Comparison of ENCODE assay signal across 8 cellular contexts in genomic region chr19:57559008-57559403, GRCh38. TPM values are rescaled to one million over a fixed set of nuclear protein-coding genes. Genes with fewer than 3 reads are reported as not detected.
A peak's percentile ranks its signal among the peaks of the same experiment; 100 is the strongest.
DNase-seq lines count a peak whose midpoint lies in the region; ATAC-seq and TF ChIP-seq lines count a peak whose summit lies in the region.

No MANE protein-coding gene starts in this region.

- H3K4me1 ChIP-seq in esophagus muscularis mucosa, result peaks cover 21 to 25% (median 24%) of the 10 kb centered on the region in 4 donors

- H3K27me3 Mint-ChIP-seq in naive thymus-derived CD8-positive, alpha-beta T cell, result peaks cover 0 to 5% (median 0%) of the 10 kb centered on the region in 5 donors

- H3K4me1 Mint-ChIP-seq in naive thymus-derived CD8-positive, alpha-beta T cell, result peaks cover 28 to 46% (median 36%) of the 10 kb centered on the region in 4 donors

- no peak for TF ChIP-seq EP300 in esophagus muscularis mucosa (IDR thresholded peaks at IDR 0.05)

- peak overlapping the region; percentile 97 for H3K4me3 ChIP-seq in WI38 (ENCODE audit: low read depth, low read length)
- peak overlapping the region; percentile 79 to 91 (median 83) for H3K4me3 ChIP-seq in esophagus muscularis mucosa

- WGBS in esophagus muscularis mucosa, result 0% methylated on average over 5 of the region's 22 CpGs

- peaks cover 37 to 59% (median 50%) of the 10 kb centered on the region in 3 donors for H3K36me3 Mint-ChIP-seq in naive thymus-derived CD8-positive, alpha-beta T cell

- peak; percentile 23 for ATAC-seq in HG03196 (IDR thresholded peaks at IDR 0.05; ENCODE audit: unreplicated experiment)
- ATAC-seq in naive thymus-derived CD8-positive, alpha-beta T cell, result peak; percentile 34 to 43
- no peak for ATAC-seq in GM21529 (IDR thresholded peaks at IDR 0.05; ENCODE audit: unreplicated experiment)

- peaks cover 0 to 60% (median 34%) of the 10 kb centered on the region in 9 donors for H3K9me3 Mint-ChIP-seq in naive thymus-derived CD8-positive, alpha-beta T cell

- no peaks in the 10 kb centered on the region for H3K27me3 ChIP-seq in esophagus muscularis mucosa

- peaks cover 21 to 26% (median 25%) of the 10 kb centered on the region in 4 donors for H3K36me3 ChIP-seq in esophagus muscularis mucosa

- DNase-seq in NOMO-1 treated with DMSO at 0.1 percent for 48 hours (lab: John Stamatoyannopoulos, UW; ENCODE audit: unreplicated experiment) (peak; percentile 38), NOMO-1 treated with dmso at 0.1 percent for 144 hours (lab: John Stamatoyannopoulos, UW; ENCODE audit: unreplicated experiment) (no peak), esophagus muscularis mucosa (ENCODE audit: extremely low spot score) (no peak), ureter (ENCODE audit: low spot score) (no peak)
- DNase-seq in naive thymus-derived CD8-positive, alpha-beta T cell, result peak in 5 of 10 donors; percentile 6 to 23 (median 13)

- intact Hi-C loops in esophagus muscularis mucosa (cut with DNase I), result no loop called here

- peaks cover 0 to 45% (median 26%) of the 10 kb centered on the region in 4 donors for H3K9me3 ChIP-seq in esophagus muscularis mucosa

- H3K27ac ChIP-seq in esophagus muscularis mucosa (replicated peaks in 1 of 4), result peak overlapping the region; percentile 71 to 80 (median 74)

- TF ChIP-seq CTCF in WI38 (IDR thresholded peaks at IDR 0.05; ENCODE audit: low read depth, low read length) (no peak), esophagus muscularis mucosa (IDR thresholded peaks at IDR 0.05) (no peak)

- no peak for TF ChIP-seq POLR2A in esophagus muscularis mucosa (IDR thresholded peaks at IDR 0.05; ENCODE audit: low read depth)

- POLR2A ChIA-PET in naive thymus-derived CD8-positive, alpha-beta T cell (lab: Charles Lee), result interaction anchor here (1.0 kb wide), 1 partner anchor 31 kb away, joined by 3 read pairs; no protein-coding TSS in a partner anchor

- H3K27ac Mint-ChIP-seq in naive thymus-derived CD8-positive, alpha-beta T cell, result peak overlapping the region; percentile 86 to 98 (median 95)

- H3K4me3 Mint-ChIP-seq in naive thymus-derived CD8-positive, alpha-beta T cell, result peak overlapping the region; percentile 95 to 99 (median 98)

RNA-seq across cellular contexts. Expression of gene ZNF550, which starts 0.7 kb away (rescaled TPM):
- total RNA-seq in esophagus muscularis mucosa (1 to 10 TPM; 3.7 to 6.7 (median 4.2) TPM), ureter (16.4 TPM)
- total RNA-seq in naive thymus-derived CD8-positive, alpha-beta T cell, result 10 to 100 TPM; 49.5 to 51.1 TPM
- 10 to 100 TPM in 1 of 3 donors, 1 to 10 TPM in 2; 4.1 to 17.8 (median 6.1) TPM for polyA plus RNA-seq in naive thymus-derived CD8-positive, alpha-beta T cell

RNA-seq across cellular contexts. Expression of gene ZNF416, which starts 19.7 kb away (rescaled TPM):
- total RNA-seq in esophagus muscularis mucosa (1 to 10 TPM; 3.3 to 6.0 (median 4.9) TPM), ureter (8.6 TPM)
- 10 to 100 TPM; 14.4 to 16.0 TPM for total RNA-seq in naive thymus-derived CD8-positive, alpha-beta T cell
- 1 to 10 TPM; 4.1 to 7.6 (median 4.3) TPM for polyA plus RNA-seq in naive thymus-derived CD8-positive, alpha-beta T cell

RNA-seq across cellular contexts. Expression of gene ZIK1, which starts 24.9 kb away (rescaled TPM):
- total RNA-seq in esophagus muscularis mucosa (1 to 10 TPM; 3.7 to 9.8 (median 6.4) TPM), ureter (8.1 TPM)
- 10 to 100 TPM; 23.9 to 24.9 TPM for total RNA-seq in naive thymus-derived CD8-positive, alpha-beta T cell
- polyA plus RNA-seq in naive thymus-derived CD8-positive, alpha-beta T cell, result 10 to 100 TPM in 1 of 3 donors, 1 to 10 TPM in 2; 4.2 to 11.4 (median 7.9) TPM

RNA-seq across cellular contexts. Expression of gene ZNF549, which starts 31.9 kb away (rescaled TPM):
- 1 to 10 TPM; 3.7 to 6.7 (median 6.4) TPM for total RNA-seq in esophagus muscularis mucosa
- 10 to 100 TPM; 24.7 to 25.5 TPM for total RNA-seq in naive thymus-derived CD8-positive, alpha-beta T cell
- 1 to 10 TPM; 6.3 to 9.1 (median 8.6) TPM for polyA plus RNA-seq in naive thymus-derived CD8-positive, alpha-beta T cell
- 12.2 TPM for total RNA-seq in ureter

RNA-seq across cellular contexts. Expression of gene ZNF530, which starts 40.7 kb away (rescaled TPM):
- 1 to 10 TPM; 1.2 to 6.9 (median 2.8) TPM for total RNA-seq in esophagus muscularis mucosa
- 10 to 100 TPM; 11.6 to 14.2 TPM for total RNA-seq in naive thymus-derived CD8-positive, alpha-beta T cell
- 1 to 10 TPM in 2 of 3 donors, under 1 TPM in 1; 0.98 to 5.6 (median 5.4) TPM for polyA plus RNA-seq in naive thymus-derived CD8-positive, alpha-beta T cell
- 5.3 TPM for total RNA-seq in ureter
